Comparison of ENCODE assay signal across 8 cellular contexts in the genomic region with DNA sequence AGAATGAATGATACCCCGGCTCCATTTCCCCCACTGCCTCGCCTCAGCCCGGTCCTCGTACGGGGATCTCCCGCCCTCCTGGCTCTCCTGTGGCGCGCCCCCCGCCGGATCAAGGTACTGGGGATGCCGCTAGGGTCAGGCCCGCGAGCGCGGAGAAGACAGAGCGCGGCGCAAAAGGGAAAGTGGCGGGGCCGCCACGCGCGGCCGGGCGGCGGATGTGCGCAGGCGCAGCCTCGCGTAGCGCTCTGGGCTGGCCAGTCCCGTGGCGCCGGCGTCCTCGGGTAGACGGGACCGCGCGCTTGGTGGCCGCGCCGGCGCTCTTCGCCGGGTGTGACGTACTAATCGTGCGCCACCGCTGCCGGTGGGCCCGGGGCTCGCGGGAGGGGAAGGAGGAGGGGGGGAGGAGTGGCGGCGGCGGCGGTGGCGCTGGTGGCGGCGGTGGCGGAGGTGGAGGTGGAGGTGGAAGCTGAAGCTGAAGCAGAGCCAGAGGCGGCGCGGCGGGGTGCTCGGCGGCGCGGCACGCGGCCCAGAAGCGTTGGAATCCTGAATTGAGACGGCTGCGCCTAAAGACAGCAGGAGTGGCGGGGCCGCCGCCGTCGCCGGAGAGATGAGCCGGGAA. TPM values are rescaled to one million over a fixed set of nuclear protein-coding genes. Genes with fewer than 3 reads are reported as not detected.
DNase-seq lines count a peak whose midpoint lies in the region; ATAC-seq and TF ChIP-seq lines count a peak whose summit lies in the region.

A gene (plus strand): TSS at position 331 of the 619 bp plus-strand sequence. CDS start 1,158 bp downstream, outside the sequence.

- POLR2A ChIA-PET in Caco-2 (lab: Charles Lee) (interaction anchor here (0.7 kb wide), 1 partner anchor 13 kb away, joined by 3 read pairs; a partner anchor contains a TSS), RWPE1 (lab: Yijun Ruan, JAX; ENCODE audit: low non-redundant PET) (interaction anchor here (0.6 to 1.4 kb wide), 3 partner anchors 126 to 130 kb away, joined by 3 read pairs; a partner anchor contains a TSS)
- POLR2A ChIA-PET in naive thymus-derived CD8-positive, alpha-beta T cell (lab: Charles Lee) = interaction anchor here (0.6 to 3.9 kb wide), 30 partner anchors 9 to 595 kb away, joined by 3 to 37 read pairs (median 7); a partner anchor contains a TSS

- H3K4me3 Mint-ChIP-seq in Caco-2 (ENCODE audit: unreplicated experiment) = peak within 1 kb of the TSS; percentile 86
- peak within 1 kb of the TSS; percentile 92 for H3K4me3 Mint-ChIP-seq in activated T-helper 2 cell treated with anti-CD3 and anti-CD28 coated beads, Interferon-gamma antibody, Interleukin-2, Interleukin-4, amounts not matched to agents 10 μg/mL and 5 μg/mL and 100 μg/mL, durations not matched to agents 14 hours and 24 hours and 36 hours (ENCODE audit: low read depth)
- peak within 1 kb of the TSS; percentile 88 to 98 (median 94) for H3K4me3 Mint-ChIP-seq in naive thymus-derived CD8-positive, alpha-beta T cell
- peak within 1 kb of the TSS; percentile 89 for H3K4me3 Mint-ChIP-seq in stimulated activated memory B cell treated with anti-CD40 and anti-IgM and Interleukin-4, amounts not matched to agents 10 μg/mL and 1 μg/mL and 100 μg/mL, for 72 hours

- H3K9ac ChIP-seq in HUES64 (ENCODE audit: low read depth, low read length) = peak within 1 kb of the TSS; percentile 82

- TF ChIP-seq CTCF in Caco-2 (IDR thresholded peaks at IDR 0.05; ENCODE audit: insufficient read depth in 1 of 2, low read depth in 1 of 2, low read length in 1 of 2, severe bottlenecking in 1 of 2, unreplicated experiment in 1 of 2) (no peak), RWPE1 (conservative IDR thresholded peaks at IDR 0.05; ENCODE audit: low read depth) (no peak), fibroblast of mammary gland (conservative IDR thresholded peaks at IDR 0.05; ENCODE audit: control insufficient read depth, insufficient read depth, low read depth, low read length) (no peak)

- ATAC-seq in GM21381 (IDR thresholded peaks at IDR 0.05; ENCODE audit: unreplicated experiment) = peak; percentile 67
- peak; percentile 84 to 87 for ATAC-seq in naive thymus-derived CD8-positive, alpha-beta T cell
- ATAC-seq in stimulated activated memory B cell treated with anti-CD40 and anti-IgM and Interleukin-4, amounts not matched to agents 10 μg/mL and 1 μg/mL and 100 μg/mL, for 72 hours = peak; percentile 89

- peaks cover 45% of the 10 kb centered on the region for H3K36me3 Mint-ChIP-seq in Caco-2 (ENCODE audit: insufficient read depth, unreplicated experiment)
- H3K36me3 Mint-ChIP-seq in activated T-helper 2 cell treated with anti-CD3 and anti-CD28 coated beads, Interferon-gamma antibody, Interleukin-2, Interleukin-4, amounts not matched to agents 10 μg/mL and 5 μg/mL and 100 μg/mL, durations not matched to agents 14 hours and 24 hours and 36 hours (ENCODE audit: low read depth) = peaks cover 43% of the 10 kb centered on the region
- H3K36me3 Mint-ChIP-seq in naive thymus-derived CD8-positive, alpha-beta T cell = peaks cover 0 to 28% (median 4%) of the 10 kb centered on the region in 3 donors
- peaks cover 26% of the 10 kb centered on the region for H3K36me3 Mint-ChIP-seq in stimulated activated memory B cell treated with anti-CD40 and anti-IgM and Interleukin-4, amounts not matched to agents 10 μg/mL and 1 μg/mL and 100 μg/mL, for 72 hours

- H3K36me3 ChIP-seq in Caco-2 (ENCODE audit: control insufficient read depth, insufficient read depth, low read length) = no peaks in the 10 kb centered on the region
- H3K36me3 ChIP-seq in HUES64 (ENCODE audit: insufficient read depth, low read length) = peaks cover 30% of the 10 kb centered on the region

- BruUV-seq in Caco-2 (replicated peaks; lab: Mats Ljungman, UMichigan) = no TSS peak

- no peaks in the 10 kb centered on the region for H3K9me3 Mint-ChIP-seq in Caco-2 (ENCODE audit: unreplicated experiment)
- no peaks in the 10 kb centered on the region for H3K9me3 Mint-ChIP-seq in activated T-helper 2 cell treated with anti-CD3 and anti-CD28 coated beads, Interferon-gamma antibody, Interleukin-2, Interleukin-4, amounts not matched to agents 10 μg/mL and 5 μg/mL and 100 μg/mL, durations not matched to agents 14 hours and 24 hours and 36 hours
- H3K9me3 Mint-ChIP-seq in naive thymus-derived CD8-positive, alpha-beta T cell = no peaks in the 10 kb centered on the region
- H3K9me3 Mint-ChIP-seq in stimulated activated memory B cell treated with anti-CD40 and anti-IgM and Interleukin-4, amounts not matched to agents 10 μg/mL and 1 μg/mL and 100 μg/mL, for 72 hours = no peaks in the 10 kb centered on the region

- under 1% methylated on average over 82 of the region's 82 CpGs for WGBS in HUES64

- no peaks in the 10 kb centered on the region for H3K9me3 ChIP-seq in Caco-2
- no peaks in the 10 kb centered on the region for H3K9me3 ChIP-seq in HUES64 (ENCODE audit: insufficient read depth, low read depth, low read length)

- intact Hi-C loops in Caco-2 (cut with micrococcal nuclease; ENCODE audit: unreplicated experiment) = loop anchor here (1.0 to 2.0 kb wide), 3 partner anchors 47 to 205 kb away; a partner anchor contains a TSS
- intact Hi-C loops in activated T-helper 2 cell treated with anti-CD3 and anti-CD28 coated beads, Interferon-gamma antibody, Interleukin-2, Interleukin-4, amounts not matched to agents 10 μg/mL and 5 μg/mL and 100 μg/mL, durations not matched to agents 14 hours and 24 hours and 36 hours (cut with micrococcal nuclease) = loop anchor here (1.0 to 5.0 kb wide), 8 partner anchors 9 to 205 kb away; a partner anchor contains a TSS

- H3K4me1 ChIP-seq in Caco-2 = peaks cover 4% of the 10 kb centered on the region; the same call in 1 of the 2 replicates
- peaks cover 38% of the 10 kb centered on the region for H3K4me1 ChIP-seq in HUES64 (ENCODE audit: insufficient read depth, low read length)

- H3K27me3 ChIP-seq in Caco-2 (replicated peaks; ENCODE audit: control insufficient read depth, insufficient read depth, low read length) (no peaks in the 10 kb centered on the region), HUES64 (ENCODE audit: insufficient read depth, low read length) (no peaks in the 10 kb centered on the region)

- H3K27ac Mint-ChIP-seq in Caco-2 (ENCODE audit: unreplicated experiment) = peak within 1 kb of the TSS; percentile 75
- peak within 1 kb of the TSS; percentile 90 for H3K27ac Mint-ChIP-seq in activated T-helper 2 cell treated with anti-CD3 and anti-CD28 coated beads, Interferon-gamma antibody, Interleukin-2, Interleukin-4, amounts not matched to agents 10 μg/mL and 5 μg/mL and 100 μg/mL, durations not matched to agents 14 hours and 24 hours and 36 hours
- peak within 1 kb of the TSS; percentile 83 to 99 (median 97) for H3K27ac Mint-ChIP-seq in naive thymus-derived CD8-positive, alpha-beta T cell
- H3K27ac Mint-ChIP-seq in stimulated activated memory B cell treated with anti-CD40 and anti-IgM and Interleukin-4, amounts not matched to agents 10 μg/mL and 1 μg/mL and 100 μg/mL, for 72 hours = peak within 1 kb of the TSS; percentile 98

- CTCF ChIA-PET in Caco-2 (lab: Charles Lee) (interaction anchor here (1.5 to 1.6 kb wide), 2 partner anchors 46 to 126 kb away, joined by 5 to 21 read pairs; a partner anchor contains a TSS), RWPE1 (lab: Yijun Ruan, JAX) (interaction anchor here (0.5 to 3.1 kb wide), 9 partner anchors 8 to 176 kb away, joined by 3 to 28 read pairs (median 3); a partner anchor contains a TSS)

- no peaks in the 10 kb centered on the region for H3K4me1 Mint-ChIP-seq in Caco-2 (ENCODE audit: low read depth, unreplicated experiment)
- H3K4me1 Mint-ChIP-seq in activated T-helper 2 cell treated with anti-CD3 and anti-CD28 coated beads, Interferon-gamma antibody, Interleukin-2, Interleukin-4, amounts not matched to agents 10 μg/mL and 5 μg/mL and 100 μg/mL, durations not matched to agents 14 hours and 24 hours and 36 hours (ENCODE audit: low read depth) = peaks cover 30% of the 10 kb centered on the region
- peaks cover 28 to 55% (median 50%) of the 10 kb centered on the region in 4 donors for H3K4me1 Mint-ChIP-seq in naive thymus-derived CD8-positive, alpha-beta T cell
- H3K4me1 Mint-ChIP-seq in stimulated activated memory B cell treated with anti-CD40 and anti-IgM and Interleukin-4, amounts not matched to agents 10 μg/mL and 1 μg/mL and 100 μg/mL, for 72 hours = peaks cover 66% of the 10 kb centered on the region

- H3K27ac ChIP-seq in HUES64 (ENCODE audit: low read depth, low read length) (peak within 1 kb of the TSS; percentile 84), RWPE1 (peak within 1 kb of the TSS; percentile 95)

- DNase-seq in Caco-2 (peak; percentile 81 to 87), RWPE1 (ENCODE audit: low spot score) (peak; percentile 96), fibroblast of mammary gland (ENCODE audit: low read depth) (peak; percentile 83)
- DNase-seq in activated T-helper 2 cell treated with anti-CD3 and anti-CD28 coated beads, Interferon-gamma antibody, Interleukin-2, Interleukin-4, amounts not matched to agents 10 μg/mL and 5 μg/mL and 100 μg/mL, durations not matched to agents 14 hours and 24 hours and 36 hours (ENCODE audit: low spot score) = peak; percentile 91
- DNase-seq in naive thymus-derived CD8-positive, alpha-beta T cell = peak; percentile 87 to 95 (median 90)

- H3K4me3 ChIP-seq in Caco-2 (ENCODE audit: low read depth, low read length) (peak within 1 kb of the TSS; percentile 61), HUES64 (ENCODE audit: low read length) (peak within 1 kb of the TSS; percentile 70), fibroblast of mammary gland (ENCODE audit: control insufficient read depth, low read depth, low read length) (peak within 1 kb of the TSS; percentile 78)

- no peaks in the 10 kb centered on the region for H3K27me3 Mint-ChIP-seq in Caco-2 (ENCODE audit: insufficient read depth, unreplicated experiment)
- H3K27me3 Mint-ChIP-seq in activated T-helper 2 cell treated with anti-CD3 and anti-CD28 coated beads, Interferon-gamma antibody, Interleukin-2, Interleukin-4, amounts not matched to agents 10 μg/mL and 5 μg/mL and 100 μg/mL, durations not matched to agents 14 hours and 24 hours and 36 hours (ENCODE audit: low read depth) = no peaks in the 10 kb centered on the region
- H3K27me3 Mint-ChIP-seq in naive thymus-derived CD8-positive, alpha-beta T cell = no peaks in the 10 kb centered on the region
- no peaks in the 10 kb centered on the region for H3K27me3 Mint-ChIP-seq in stimulated activated memory B cell treated with anti-CD40 and anti-IgM and Interleukin-4, amounts not matched to agents 10 μg/mL and 1 μg/mL and 100 μg/mL, for 72 hours

RNA-seq across cellular contexts. Expression of the gene that starts here (rescaled TPM):
- 29.2 and 30.2 TPM in 2 replicates for total RNA-seq in Caco-2 (2022)
- polyA plus RNA-seq in HUES64 (2013, experiment 1 of 2) = 87.8 TPM
- 85.4 TPM for polyA plus RNA-seq in HUES64 (2013, experiment 2 of 2)
- 64.9 and 69.6 TPM in 2 replicates for total RNA-seq in activated T-helper 2 cell treated with anti-CD3 and anti-CD28 coated beads, Interferon-gamma antibody, Interleukin-2, Interleukin-4, amounts not matched to agents 10 μg/mL and 5 μg/mL and 100 μg/mL, durations not matched to agents 14 hours and 24 hours and 36 hours
- 10 to 100 TPM; 48.0 to 56.8 TPM for total RNA-seq in naive thymus-derived CD8-positive, alpha-beta T cell
- 10 to 100 TPM; 13.8 to 14.1 (median 14.0) TPM for polyA plus RNA-seq in naive thymus-derived CD8-positive, alpha-beta T cell

Comparison
In these comparisons a context has a peak if more than half of its experiments do, and no peak if none do; other contexts are left out.
1. Peak in every context shown above with its lines: DNase-seq, ATAC-seq, H3K4me3 ChIP-seq and H3K27ac ChIP-seq.